1 cellular context compared by ENCODE assay signal in the genomic region with DNA sequence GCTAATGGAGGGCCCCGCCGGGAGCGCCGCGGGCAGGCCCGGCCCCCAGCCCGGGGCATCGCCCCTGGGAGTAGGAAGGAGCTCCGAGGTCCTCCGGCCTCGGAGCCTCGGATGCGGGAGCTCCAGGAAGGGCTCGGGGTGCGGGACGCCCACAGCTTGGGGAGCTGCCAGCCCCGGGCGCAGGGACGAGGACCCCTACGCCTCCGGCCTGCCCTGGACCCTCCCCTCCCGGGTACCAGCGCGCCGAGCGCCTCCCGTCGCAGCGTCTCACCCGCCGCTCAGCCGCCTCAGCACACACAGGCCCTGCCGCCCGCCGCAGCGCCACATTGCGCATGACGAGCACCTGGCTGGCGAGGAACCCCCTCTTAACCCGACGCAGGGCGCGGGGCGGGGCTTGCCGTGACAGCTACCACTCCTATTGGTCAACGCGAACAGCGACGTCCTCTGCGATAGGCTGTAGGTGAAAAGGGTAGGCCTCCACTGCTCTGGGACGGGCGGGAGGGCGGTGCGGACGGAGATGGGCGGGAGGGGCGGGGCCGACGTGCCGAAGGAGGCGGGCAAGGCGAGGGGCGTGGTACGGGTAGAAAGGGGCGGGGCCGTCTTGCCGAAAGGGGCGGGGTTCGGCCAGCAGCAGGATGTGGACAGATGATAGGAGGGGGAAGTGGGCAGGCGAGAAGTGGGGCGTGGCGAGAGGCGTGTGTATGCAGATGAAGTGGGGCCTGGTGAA.
A peak's percentile ranks its signal among the peaks of the same experiment; 100 is the strongest.
TF ChIP-seq lines count a peak whose summit lies in the region.

A gene with protein sequence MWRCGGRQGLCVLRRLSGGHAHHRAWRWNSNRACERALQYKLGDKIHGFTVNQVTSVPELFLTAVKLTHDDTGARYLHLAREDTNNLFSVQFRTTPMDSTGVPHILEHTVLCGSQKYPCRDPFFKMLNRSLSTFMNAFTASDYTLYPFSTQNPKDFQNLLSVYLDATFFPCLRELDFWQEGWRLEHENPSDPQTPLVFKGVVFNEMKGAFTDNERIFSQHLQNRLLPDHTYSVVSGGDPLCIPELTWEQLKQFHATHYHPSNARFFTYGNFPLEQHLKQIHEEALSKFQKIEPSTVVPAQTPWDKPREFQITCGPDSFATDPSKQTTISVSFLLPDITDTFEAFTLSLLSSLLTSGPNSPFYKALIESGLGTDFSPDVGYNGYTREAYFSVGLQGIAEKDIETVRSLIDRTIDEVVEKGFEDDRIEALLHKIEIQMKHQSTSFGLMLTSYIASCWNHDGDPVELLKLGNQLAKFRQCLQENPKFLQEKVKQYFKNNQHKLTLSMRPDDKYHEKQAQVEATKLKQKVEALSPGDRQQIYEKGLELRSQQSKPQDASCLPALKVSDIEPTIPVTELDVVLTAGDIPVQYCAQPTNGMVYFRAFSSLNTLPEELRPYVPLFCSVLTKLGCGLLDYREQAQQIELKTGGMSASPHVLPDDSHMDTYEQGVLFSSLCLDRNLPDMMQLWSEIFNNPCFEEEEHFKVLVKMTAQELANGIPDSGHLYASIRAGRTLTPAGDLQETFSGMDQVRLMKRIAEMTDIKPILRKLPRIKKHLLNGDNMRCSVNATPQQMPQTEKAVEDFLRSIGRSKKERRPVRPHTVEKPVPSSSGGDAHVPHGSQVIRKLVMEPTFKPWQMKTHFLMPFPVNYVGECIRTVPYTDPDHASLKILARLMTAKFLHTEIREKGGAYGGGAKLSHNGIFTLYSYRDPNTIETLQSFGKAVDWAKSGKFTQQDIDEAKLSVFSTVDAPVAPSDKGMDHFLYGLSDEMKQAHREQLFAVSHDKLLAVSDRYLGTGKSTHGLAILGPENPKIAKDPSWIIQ (minus strand): TSS at position 337 of the 727 bp plus-strand sequence. CDS start 10 bp downstream, at position 327.

TF ChIP-seq in HepG2, 621 proteins besides CTCF, POLR2A, EP300 and RAD21 (continued from another document):
- TF ChIP-seq, protein P1, sequence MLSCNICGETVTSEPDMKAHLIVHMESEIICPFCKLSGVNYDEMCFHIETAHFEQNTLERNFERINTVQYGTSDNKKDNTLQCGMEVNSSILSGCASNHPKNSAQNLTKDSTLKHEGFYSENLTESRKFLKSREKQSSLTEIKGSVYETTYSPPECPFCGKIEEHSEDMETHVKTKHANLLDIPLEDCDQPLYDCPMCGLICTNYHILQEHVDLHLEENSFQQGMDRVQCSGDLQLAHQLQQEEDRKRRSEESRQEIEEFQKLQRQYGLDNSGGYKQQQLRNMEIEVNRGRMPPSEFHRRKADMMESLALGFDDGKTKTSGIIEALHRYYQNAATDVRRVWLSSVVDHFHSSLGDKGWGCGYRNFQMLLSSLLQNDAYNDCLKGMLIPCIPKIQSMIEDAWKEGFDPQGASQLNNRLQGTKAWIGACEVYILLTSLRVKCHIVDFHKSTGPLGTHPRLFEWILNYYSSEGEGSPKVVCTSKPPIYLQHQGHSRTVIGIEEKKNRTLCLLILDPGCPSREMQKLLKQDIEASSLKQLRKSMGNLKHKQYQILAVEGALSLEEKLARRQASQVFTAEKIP (CRISPR knock-in tag; IDR thresholded peaks at IDR 0.05; ENCODE audit: borderline replicate concordance), result no peak
- TF ChIP-seq NFYC (CRISPR knock-in tag; IDR thresholded peaks at IDR 0.05) (peak; percentile 88), ZNF788 (CRISPR knock-in tag; IDR thresholded peaks at IDR 0.05; ENCODE audit: borderline replicate concordance) (peak; percentile 45; the same call in 1 of the 2 replicates), ASH2L (IDR thresholded peaks at IDR 0.05; ENCODE audit: insufficient read length, low read depth, low read length) (peak; percentile 73), ZNF501 (CRISPR knock-in tag; IDR thresholded peaks at IDR 0.05) (peak; percentile 73), ZNF451 (CRISPR knock-in tag; IDR thresholded peaks at IDR 0.05) (peak; percentile 82), ZNF335 (CRISPR knock-in tag; IDR thresholded peaks at IDR 0.05) (no peak), NFYB (CRISPR knock-in tag; IDR thresholded peaks at IDR 0.05) (peak; percentile 83), DNMT1 (CRISPR knock-in tag; IDR thresholded peaks at IDR 0.05) (0 out of 2 replicates have a peak, but pooled peaks have one; percentile 62), SMAD1 (CRISPR knock-in tag; IDR thresholded peaks at IDR 0.05; ENCODE audit: borderline replicate concordance, low read depth) (peak; percentile 57; the same call in 1 of the 2 replicates), RARG (CRISPR knock-in tag; IDR thresholded peaks at IDR 0.05; ENCODE audit: low read depth) (no peak), ZKSCAN8 (CRISPR knock-in tag; IDR thresholded peaks at IDR 0.05; ENCODE audit: borderline replicate concordance) (no peak), ARNT2 (CRISPR knock-in tag; IDR thresholded peaks at IDR 0.05; ENCODE audit: low read depth) (peak; percentile 78), ZNF180 (CRISPR knock-in tag; IDR thresholded peaks at IDR 0.05; ENCODE audit: borderline replicate concordance, low read depth) (no peak), MEIS1 (CRISPR knock-in tag; IDR thresholded peaks at IDR 0.05; ENCODE audit: borderline replicate concordance) (peak; percentile 64; the same call in 1 of the 2 replicates), HOXA9 (CRISPR knock-in tag; IDR thresholded peaks at IDR 0.05; ENCODE audit: borderline replicate concordance) (0 out of 2 replicates have a peak, but pooled peaks have one; percentile 50), GTF2F1 (IDR thresholded peaks at IDR 0.05; ENCODE audit: low read length) (no peak), ZNF160 (CRISPR knock-in tag; IDR thresholded peaks at IDR 0.05) (peak; percentile 64; the same call in 1 of the 2 replicates), ZNF761 (CRISPR knock-in tag; conservative IDR thresholded peaks at IDR 0.05) (0 out of 2 replicates have a peak, but pooled peaks have one; percentile 80), BRD4 (CRISPR knock-in tag; IDR thresholded peaks at IDR 0.05) (peak; percentile 70; the same call in 1 of the 2 replicates), XRCC5 (optimal IDR thresholded peaks at IDR 0.05; ENCODE audit: low read length) (peak; percentile 28), DR1 (CRISPR knock-in tag; IDR thresholded peaks at IDR 0.05) (peak; percentile 98), IKZF4 (CRISPR knock-in tag; IDR thresholded peaks at IDR 0.05; ENCODE audit: borderline replicate concordance, low read depth, not compliant biosample characterization) (peak; percentile 57), KAT7 (CRISPR knock-in tag; IDR thresholded peaks at IDR 0.05; ENCODE audit: borderline replicate concordance) (0 out of 2 replicates have a peak, but pooled peaks have one; percentile 62), ZNF749 (CRISPR knock-in tag; IDR thresholded peaks at IDR 0.05; ENCODE audit: borderline replicate concordance) (peak; percentile 74; the same call in 1 of the 2 replicates), ZNF615 (CRISPR knock-in tag; IDR thresholded peaks at IDR 0.05; ENCODE audit: borderline replicate concordance) (no peak), SOX13 (IDR thresholded peaks at IDR 0.05) (no peak), SOX13 (CRISPR knock-in tag; conservative IDR thresholded peaks at IDR 0.05 in 1 of 2, IDR thresholded peaks at IDR 0.05 in 1 of 2) (peak in 1 of 2 experiments; percentile 33; a peak in 1 of 4 replicates), YEATS2 (CRISPR knock-in tag; IDR thresholded peaks at IDR 0.05; ENCODE audit: borderline replicate concordance) (peak; percentile 37; the same call in 1 of the 2 replicates), ZNF709 (CRISPR knock-in tag; IDR thresholded peaks at IDR 0.05) (no peak), RBAK (CRISPR knock-in tag; IDR thresholded peaks at IDR 0.05) (no peak), MAZ (IDR thresholded peaks at IDR 0.05; ENCODE audit: borderline replicate concordance, low read depth, low read length) (no peak), MAZ (CRISPR knock-in tag; IDR thresholded peaks at IDR 0.05; ENCODE audit: low read depth) (peak; percentile 60), ATAD3A (CRISPR knock-in tag; IDR thresholded peaks at IDR 0.05) (no peak), ZNF607 (CRISPR knock-in tag; IDR thresholded peaks at IDR 0.05; ENCODE audit: borderline replicate concordance) (peak; percentile 61), TCF12 (IDR thresholded peaks at IDR 0.05) (no peak), TCF12 (CRISPR knock-in tag; IDR thresholded peaks at IDR 0.05) (no peak), ZSCAN20 (CRISPR knock-in tag; IDR thresholded peaks at IDR 0.05; ENCODE audit: borderline replicate concordance) (peak; percentile 55; the same call in 1 of the 2 replicates), ZNF251 (CRISPR knock-in tag; IDR thresholded peaks at IDR 0.05) (no peak), ZNF235 (CRISPR knock-in tag; IDR thresholded peaks at IDR 0.05; ENCODE audit: borderline replicate concordance) (0 out of 2 replicates have a peak, but pooled peaks have one; percentile 39), IRF2 (CRISPR knock-in tag; IDR thresholded peaks at IDR 0.05) (peak; percentile 39; the same call in 1 of the 2 replicates)
- TF ChIP-seq, protein P2, sequence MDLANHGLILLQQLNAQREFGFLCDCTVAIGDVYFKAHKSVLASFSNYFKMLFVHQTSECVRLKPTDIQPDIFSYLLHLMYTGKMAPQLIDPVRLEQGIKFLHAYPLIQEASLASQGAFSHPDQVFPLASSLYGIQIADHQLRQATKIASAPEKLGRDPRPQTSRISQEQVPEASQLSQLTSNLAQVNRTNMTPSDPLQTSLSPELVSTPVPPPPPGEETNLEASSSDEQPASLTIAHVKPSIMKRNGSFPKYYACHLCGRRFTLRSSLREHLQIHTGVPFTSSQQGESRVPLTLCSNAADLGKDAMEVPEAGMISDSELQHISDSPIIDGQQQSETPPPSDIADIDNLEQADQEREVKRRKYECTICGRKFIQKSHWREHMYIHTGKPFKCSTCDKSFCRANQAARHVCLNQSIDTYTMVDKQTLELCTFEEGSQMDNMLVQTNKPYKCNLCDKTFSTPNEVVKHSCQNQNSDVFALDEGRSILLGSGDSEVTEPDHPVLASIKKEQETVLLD (CRISPR knock-in tag; IDR thresholded peaks at IDR 0.05; ENCODE audit: low read depth), result 0 out of 2 replicates have a peak, but pooled peaks have one; percentile 46
- TF ChIP-seq, protein P3, sequence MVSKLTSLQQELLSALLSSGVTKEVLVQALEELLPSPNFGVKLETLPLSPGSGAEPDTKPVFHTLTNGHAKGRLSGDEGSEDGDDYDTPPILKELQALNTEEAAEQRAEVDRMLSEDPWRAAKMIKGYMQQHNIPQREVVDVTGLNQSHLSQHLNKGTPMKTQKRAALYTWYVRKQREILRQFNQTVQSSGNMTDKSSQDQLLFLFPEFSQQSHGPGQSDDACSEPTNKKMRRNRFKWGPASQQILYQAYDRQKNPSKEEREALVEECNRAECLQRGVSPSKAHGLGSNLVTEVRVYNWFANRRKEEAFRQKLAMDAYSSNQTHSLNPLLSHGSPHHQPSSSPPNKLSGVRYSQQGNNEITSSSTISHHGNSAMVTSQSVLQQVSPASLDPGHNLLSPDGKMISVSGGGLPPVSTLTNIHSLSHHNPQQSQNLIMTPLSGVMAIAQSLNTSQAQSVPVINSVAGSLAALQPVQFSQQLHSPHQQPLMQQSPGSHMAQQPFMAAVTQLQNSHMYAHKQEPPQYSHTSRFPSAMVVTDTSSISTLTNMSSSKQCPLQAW (CRISPR knock-in tag; IDR thresholded peaks at IDR 0.05), result no peak
- TF ChIP-seq, protein P4, sequence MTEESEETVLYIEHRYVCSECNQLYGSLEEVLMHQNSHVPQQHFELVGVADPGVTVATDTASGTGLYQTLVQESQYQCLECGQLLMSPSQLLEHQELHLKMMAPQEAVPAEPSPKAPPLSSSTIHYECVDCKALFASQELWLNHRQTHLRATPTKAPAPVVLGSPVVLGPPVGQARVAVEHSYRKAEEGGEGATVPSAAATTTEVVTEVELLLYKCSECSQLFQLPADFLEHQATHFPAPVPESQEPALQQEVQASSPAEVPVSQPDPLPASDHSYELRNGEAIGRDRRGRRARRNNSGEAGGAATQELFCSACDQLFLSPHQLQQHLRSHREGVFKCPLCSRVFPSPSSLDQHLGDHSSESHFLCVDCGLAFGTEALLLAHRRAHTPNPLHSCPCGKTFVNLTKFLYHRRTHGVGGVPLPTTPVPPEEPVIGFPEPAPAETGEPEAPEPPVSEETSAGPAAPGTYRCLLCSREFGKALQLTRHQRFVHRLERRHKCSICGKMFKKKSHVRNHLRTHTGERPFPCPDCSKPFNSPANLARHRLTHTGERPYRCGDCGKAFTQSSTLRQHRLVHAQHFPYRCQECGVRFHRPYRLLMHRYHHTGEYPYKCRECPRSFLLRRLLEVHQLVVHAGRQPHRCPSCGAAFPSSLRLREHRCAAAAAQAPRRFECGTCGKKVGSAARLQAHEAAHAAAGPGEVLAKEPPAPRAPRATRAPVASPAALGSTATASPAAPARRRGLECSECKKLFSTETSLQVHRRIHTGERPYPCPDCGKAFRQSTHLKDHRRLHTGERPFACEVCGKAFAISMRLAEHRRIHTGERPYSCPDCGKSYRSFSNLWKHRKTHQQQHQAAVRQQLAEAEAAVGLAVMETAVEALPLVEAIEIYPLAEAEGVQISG (CRISPR knock-in tag; IDR thresholded peaks at IDR 0.05), result peak; percentile 54
- TF ChIP-seq, protein P5, sequence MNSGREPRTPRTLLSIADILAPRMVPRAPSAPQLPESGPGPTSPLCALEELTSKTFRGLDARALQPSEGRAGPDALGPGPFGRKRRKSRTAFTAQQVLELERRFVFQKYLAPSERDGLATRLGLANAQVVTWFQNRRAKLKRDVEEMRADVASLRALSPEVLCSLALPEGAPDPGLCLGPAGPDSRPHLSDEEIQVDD (CRISPR knock-in tag; IDR thresholded peaks at IDR 0.05; ENCODE audit: borderline replicate concordance), result peak; percentile 62; the same call in 1 of the 2 replicates
- TF ChIP-seq, protein P6, sequence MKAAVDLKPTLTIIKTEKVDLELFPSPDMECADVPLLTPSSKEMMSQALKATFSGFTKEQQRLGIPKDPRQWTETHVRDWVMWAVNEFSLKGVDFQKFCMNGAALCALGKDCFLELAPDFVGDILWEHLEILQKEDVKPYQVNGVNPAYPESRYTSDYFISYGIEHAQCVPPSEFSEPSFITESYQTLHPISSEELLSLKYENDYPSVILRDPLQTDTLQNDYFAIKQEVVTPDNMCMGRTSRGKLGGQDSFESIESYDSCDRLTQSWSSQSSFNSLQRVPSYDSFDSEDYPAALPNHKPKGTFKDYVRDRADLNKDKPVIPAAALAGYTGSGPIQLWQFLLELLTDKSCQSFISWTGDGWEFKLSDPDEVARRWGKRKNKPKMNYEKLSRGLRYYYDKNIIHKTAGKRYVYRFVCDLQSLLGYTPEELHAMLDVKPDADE (CRISPR knock-in tag; IDR thresholded peaks at IDR 0.05), result no peak
TF ChIP-seq in HepG2: peak in this region for 206.
